ENCODE assay signal across 11 cellular contexts in genomic region chr15:90645873-90646605, GRCh38.
DNase-seq lines count a peak whose midpoint lies in the region; FAIRE-seq and TF ChIP-seq lines count a peak whose summit lies in the region.
"Had no signal": no experiment of that assay in that cellular context is flagged by ENCODE, and none has a peak within 500 bp of the region (broad histone marks: within the 10 kb centered on the region; RNA-seq: fewer than 3 reads in every experiment).

No MANE protein-coding gene starts in this region.

- peaks cover 20% of the 10 kb centered on the region for H3K4me1 ChIP-seq in CD4-positive, alpha-beta memory T cell (ENCODE audit: insufficient read depth, low read length)
- peaks cover 6% of the 10 kb centered on the region for H3K4me1 ChIP-seq in colonic mucosa
- H3K4me1 ChIP-seq: right lobe of liver had no signal

- intact Hi-C loops in CD4-positive, alpha-beta memory T cell (cut with micrococcal nuclease), result loop anchor here (5.0 kb wide), 1 partner anchor 626 kb away; no protein-coding TSS in a partner anchor
- intact Hi-C loops in colonic mucosa (cut with DNase I), result no loop called here

- no peak overlapping the region for H3K9ac ChIP-seq in colonic mucosa (ENCODE audit: low read depth in 2 of 2, low read length in 2 of 2)

- no peak overlapping the region for H3K27ac ChIP-seq in CD4-positive, alpha-beta memory T cell (ENCODE audit: low read depth, low read length)
- peak overlapping the region; percentile 22 for H3K27ac ChIP-seq in colonic mucosa
- H3K27ac ChIP-seq: right lobe of liver had no signal

- no peak for DNase-seq in CD4-positive, alpha-beta memory T cell
- DNase-seq in colonic mucosa, result no peak
- no peak for DNase-seq in nephron progenitor cell
- DNase-seq in D721Med (ENCODE audit: insufficient read length, low spot score), result no peak
- no peak for DNase-seq in amygdala (lab: John Stamatoyannopoulos, UW)
- DNase-seq in DMS114 treated with DMSO at 0.1 percent for 48 hours (lab: John Stamatoyannopoulos, UW; ENCODE audit: unreplicated experiment), result no peak
- DNase-seq: activated T-cell treated with anti-CD3 and anti-CD28 coated beads, Interleukin-2, amount 50 U/mL, for 4 hours; central memory CD4-positive, alpha-beta T cell; NCI-H1105 treated with DMSO at 0.1 percent for 48 hours; right lobe of liver had no signal

- peak overlapping the region in 5 of 7 donors; percentile 27 to 86 (median 74) for H3K27ac Mint-ChIP-seq in CD4-positive, alpha-beta memory T cell
- peak overlapping the region; percentile 87 for H3K27ac Mint-ChIP-seq in nephron progenitor cell

- H3K36me3 Mint-ChIP-seq in CD4-positive, alpha-beta memory T cell, result peaks cover 20 to 35% of the 10 kb centered on the region in 2 donors
- peaks cover 36% of the 10 kb centered on the region for H3K36me3 Mint-ChIP-seq in nephron progenitor cell (ENCODE audit: low read depth)

- H3K27me3 ChIP-seq in CD4-positive, alpha-beta memory T cell (ENCODE audit: insufficient read depth, low read length), result no peaks in the 10 kb centered on the region
- H3K27me3 ChIP-seq in colonic mucosa, result no peaks in the 10 kb centered on the region
- H3K27me3 ChIP-seq: right lobe of liver had no signal

- H3K9me3 Mint-ChIP-seq in CD4-positive, alpha-beta memory T cell, result peaks cover 0 to 8% (median 0%) of the 10 kb centered on the region in 8 donors
- peaks cover 4% of the 10 kb centered on the region for H3K9me3 Mint-ChIP-seq in nephron progenitor cell
- H3K9me3 Mint-ChIP-seq: activated T-cell treated with anti-CD3 and anti-CD28 coated beads, Interleukin-2, amount 50 U/mL, for 4 hours had no signal

- POLR2A ChIA-PET in CD4-positive, alpha-beta memory T cell (lab: Charles Lee; ENCODE audit: partially characterized antibody), result interaction anchor here (1.0 kb wide), 1 partner anchor 240 kb away, joined by 3 read pairs; no protein-coding TSS in a partner anchor

- peaks cover 22% of the 10 kb centered on the region for H3K36me3 ChIP-seq in CD4-positive, alpha-beta memory T cell (ENCODE audit: insufficient read depth, low read length)
- peaks cover 4% of the 10 kb centered on the region for H3K36me3 ChIP-seq in colonic mucosa

- peaks cover 0 to 3% of the 10 kb centered on the region in 2 donors for H3K27me3 Mint-ChIP-seq in CD4-positive, alpha-beta memory T cell
- no peaks in the 10 kb centered on the region for H3K27me3 Mint-ChIP-seq in nephron progenitor cell (ENCODE audit: low read depth, poor library complexity)

- no peak overlapping the region for H3K4me3 Mint-ChIP-seq in CD4-positive, alpha-beta memory T cell
- no peak overlapping the region for H3K4me3 Mint-ChIP-seq in nephron progenitor cell
- H3K4me3 Mint-ChIP-seq: activated T-cell treated with anti-CD3 and anti-CD28 coated beads, Interleukin-2, amount 50 U/mL, for 4 hours had no signal

- H3K4me1 Mint-ChIP-seq in CD4-positive, alpha-beta memory T cell, result peaks cover 14 to 27% (median 21%) of the 10 kb centered on the region in 4 donors
- H3K4me1 Mint-ChIP-seq in nephron progenitor cell, result peaks cover 7% of the 10 kb centered on the region

- H3K9me3 ChIP-seq in CD4-positive, alpha-beta memory T cell (ENCODE audit: control insufficient read depth in 1 of 2, low read length in 2 of 2), result no peaks in the 10 kb centered on the region
- H3K9me3 ChIP-seq in colonic mucosa, result no peaks in the 10 kb centered on the region
- H3K9me3 ChIP-seq: right lobe of liver had no signal

- no peak for TF ChIP-seq CTCF in colonic mucosa (IDR thresholded peaks at IDR 0.05)
- TF ChIP-seq CTCF in nephron progenitor cell (IDR thresholded peaks at IDR 0.05), result no peak
- TF ChIP-seq CTCF in D721Med (IDR thresholded peaks at IDR 0.05; ENCODE audit: insufficient read depth, missing control alignments), result no peak

- CTCF ChIA-PET in CD4-positive, alpha-beta memory T cell (lab: Charles Lee; ENCODE audit: partially characterized antibody), result interaction anchor here (1.0 kb wide), 1 partner anchor 239 kb away, joined by 3 read pairs; no protein-coding TSS in a partner anchor

- no peak for TF ChIP-seq RAD21 in Ishikawa (IDR thresholded peaks at IDR 0.05; ENCODE audit: low read depth)

- no peak for FAIRE-seq in D721Med (lab: Jason Lieb, UNC)

- TF ChIP-seq EP300 in Ishikawa (IDR thresholded peaks at IDR 0.05; ENCODE audit: borderline replicate concordance), result no peak

- H3K4me3 ChIP-seq in CD4-positive, alpha-beta memory T cell (ENCODE audit: low read length in 2 of 2), result no peak overlapping the region
- H3K4me3 ChIP-seq in colonic mucosa, result no peak overlapping the region
- H3K4me3 ChIP-seq: right lobe of liver had no signal

TF ChIP-seq in Ishikawa, 13 proteins besides CTCF, POLR2A, EP300 and RAD21:
- TF ChIP-seq, protein P1, sequence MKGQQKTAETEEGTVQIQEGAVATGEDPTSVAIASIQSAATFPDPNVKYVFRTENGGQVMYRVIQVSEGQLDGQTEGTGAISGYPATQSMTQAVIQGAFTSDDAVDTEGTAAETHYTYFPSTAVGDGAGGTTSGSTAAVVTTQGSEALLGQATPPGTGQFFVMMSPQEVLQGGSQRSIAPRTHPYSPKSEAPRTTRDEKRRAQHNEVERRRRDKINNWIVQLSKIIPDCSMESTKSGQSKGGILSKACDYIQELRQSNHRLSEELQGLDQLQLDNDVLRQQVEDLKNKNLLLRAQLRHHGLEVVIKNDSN (IDR thresholded peaks at IDR 0.05), result peak; percentile 54; the same call in 1 of the 2 replicates
- TF ChIP-seq ZBTB7A (IDR thresholded peaks at IDR 0.05; ENCODE audit: low read depth) (no peak), EGR1 (IDR thresholded peaks at IDR 0.05) (no peak), CEBPB (IDR thresholded peaks at IDR 0.05) (no peak), CREB1 (IDR thresholded peaks at IDR 0.05; ENCODE audit: low read depth) (no peak)
